In genomic region chr6:166955121-166955864, GRCh38 we compare ENCODE assay signal across 8 cellular contexts. TPM values are rescaled to one million over a fixed set of nuclear protein-coding genes. Genes with fewer than 3 reads are reported as not detected.
DNase-seq lines count a peak whose midpoint lies in the region; ATAC-seq and TF ChIP-seq lines count a peak whose summit lies in the region.

No MANE protein-coding gene starts in this region.

- no peak for TF ChIP-seq CTCF in breast epithelium (IDR thresholded peaks at IDR 0.05)

- intact Hi-C loops in breast epithelium (cut with DNase I; ENCODE audit: low total_unique reads) = loop anchor here (2.0 kb wide), 1 partner anchor 16 kb away; no protein-coding TSS in a partner anchor

- H3K4me1 ChIP-seq in HAP-1 (peaks cover 24% of the 10 kb centered on the region), breast epithelium (peaks cover 0 to 6% of the 10 kb centered on the region in 2 donors)

- H3K4me3 ChIP-seq in HAP-1 (peak overlapping the region; percentile 74), breast epithelium (peak overlapping the region; percentile 69 to 92 (median 84))

- in situ Hi-C loops in HAP-1 (cut with MboI; ENCODE audit: low sequenced_read_pairs) = loop anchor here (10.0 kb wide), 1 partner anchor 170 kb away; no protein-coding TSS in a partner anchor

- TF ChIP-seq POLR2A in breast epithelium (IDR thresholded peaks at IDR 0.05) = no peak

- H3K9me3 ChIP-seq in HAP-1 (no peaks in the 10 kb centered on the region), breast epithelium (no peaks in the 10 kb centered on the region)

- peak overlapping the region; percentile 13 to 90 for H3K27ac ChIP-seq in breast epithelium

- DNase-seq in HAP-1 (ENCODE audit: low spot score in 2 of 2) (peak; percentile 24 to 49), SIG-M5 (lab: John Stamatoyannopoulos, UW) (peak; percentile 46), breast epithelium (ENCODE audit: low spot score in 2 of 2) (no peak), left kidney (ENCODE audit: low read depth, low spot score) (peak; percentile 56), NCI-H446 treated with DMSO at 0.1 percent for 48 hours (lab: John Stamatoyannopoulos, UW) (no peak)
- DNase-seq in stimulated activated naive CD8-positive, alpha-beta T cell treated with anti-CD3 and anti-CD28 coated beads, Interleukin-15, Interleukin-2, amounts not matched to agents 100 U/mL and 50 U/mL, for 24 hours = peak; percentile 48

- H3K27me3 ChIP-seq in HAP-1 (ENCODE audit: low read depth) = no peaks in the 10 kb centered on the region
- no peaks in the 10 kb centered on the region for H3K27me3 ChIP-seq in breast epithelium

- H3K36me3 ChIP-seq in HAP-1 (replicated peaks) (peaks cover 10% of the 10 kb centered on the region), breast epithelium (no peaks in the 10 kb centered on the region)

- ATAC-seq in stimulated activated naive CD8-positive, alpha-beta T cell treated with anti-CD3 and anti-CD28 coated beads, Interleukin-15, Interleukin-2, amounts not matched to agents 100 U/mL and 50 U/mL, for 24 hours = no peak
- no peak for ATAC-seq in HG03280 (IDR thresholded peaks at IDR 0.05; ENCODE audit: unreplicated experiment)
- ATAC-seq in GM18520 (IDR thresholded peaks at IDR 0.05; ENCODE audit: unreplicated experiment) = no peak

RNA-seq across cellular contexts. Expression of gene RNASET2, which starts 1.1 kb away (rescaled TPM):
- total RNA-seq in breast epithelium = 10 to 100 TPM; 35.1 to 82.9 (median 80.6) TPM

RNA-seq across cellular contexts. Expression of gene CEP43, which starts 43.9 kb away (rescaled TPM):
- total RNA-seq in breast epithelium = 10 to 100 TPM; 11.2 to 32.6 (median 22.6) TPM

Comparison
In these comparisons a context has a peak if more than half of its experiments do, and no peak if none do; other contexts are left out.
1. DNase-seq: peak in HAP-1 (2 of 2), SIG-M5 (single experiment), left kidney (single experiment) and stimulated activated naive CD8-positive, alpha-beta T cell treated with anti-CD3 and anti-CD28 coated beads, Interleukin-15, Interleukin-2, amounts not matched to agents 100 U/mL and 50 U/mL, for 24 hours (single experiment); none in breast epithelium (0 of 2) and NCI-H446 treated with DMSO at 0.1 percent for 48 hours (single experiment).